Comparison of ENCODE assay signal across 8 cellular contexts in the genomic region with DNA sequence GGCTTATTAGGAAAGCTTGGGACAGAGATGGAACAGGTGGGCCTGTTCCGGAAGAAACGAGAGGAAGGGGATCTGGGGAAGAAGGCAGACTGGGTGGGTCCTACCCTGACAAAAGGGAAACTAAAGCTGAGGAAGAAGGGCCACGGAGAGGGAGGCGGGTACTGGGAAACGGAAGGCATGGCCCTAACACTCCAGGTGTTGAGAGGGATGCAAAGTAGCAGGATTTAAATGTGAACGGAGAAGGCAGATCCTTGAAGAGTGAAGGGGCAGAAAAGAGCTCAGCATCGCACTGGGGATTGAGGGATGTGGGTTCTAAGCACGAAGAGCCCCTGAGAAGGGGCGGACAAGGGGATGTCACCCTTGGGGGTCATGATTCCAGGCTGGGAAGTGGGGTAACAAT. TPM values are rescaled to one million over a fixed set of nuclear protein-coding genes. Genes with fewer than 3 reads are reported as not detected.
DNase-seq lines count a peak whose midpoint lies in the region; ATAC-seq, FAIRE-seq and TF ChIP-seq lines count a peak whose summit lies in the region.

No MANE protein-coding gene starts in this region.

- H2AFZ ChIP-seq in KMS-11 (ENCODE audit: low read depth) = peak overlapping the region; percentile 73

- H3K79me2 ChIP-seq in KMS-11 (ENCODE audit: insufficient read depth, low read depth) = no peaks in the 10 kb centered on the region

- H3K27me3 ChIP-seq in KMS-11 (ENCODE audit: insufficient read depth, low read depth) (no peaks in the 10 kb centered on the region), bronchial epithelial cell (ENCODE audit: control insufficient read depth, insufficient read depth, low read length) (no peaks in the 10 kb centered on the region), muscle layer of colon (ENCODE audit: control insufficient read depth in 1 of 2, insufficient read depth in 2 of 2, low read length in 2 of 2) (no peaks in the 10 kb centered on the region)

- H3K4me1 ChIP-seq in KMS-11 (ENCODE audit: low read depth, poor library complexity, severe bottlenecking) = no peaks in the 10 kb centered on the region
- peaks cover 48% of the 10 kb centered on the region for H3K4me1 ChIP-seq in muscle layer of colon (ENCODE audit: insufficient read depth, low read length)

- H3K36me3 ChIP-seq in KMS-11 (ENCODE audit: insufficient read depth) = no peaks in the 10 kb centered on the region
- H3K36me3 ChIP-seq in bronchial epithelial cell (ENCODE audit: control insufficient read depth, insufficient read depth, low read length) = no peaks in the 10 kb centered on the region
- H3K36me3 ChIP-seq in muscle layer of colon (ENCODE audit: insufficient read depth, low read length) = no peaks in the 10 kb centered on the region

- ATAC-seq in sciatic nerve (no peak), HG03354 (IDR thresholded peaks at IDR 0.05; ENCODE audit: poor library complexity, severe bottlenecking, unreplicated experiment) (no peak), GM19395 (IDR thresholded peaks at IDR 0.05; ENCODE audit: unreplicated experiment) (no peak), HG03097 (IDR thresholded peaks at IDR 0.05; ENCODE audit: low FRiP score, unreplicated experiment) (no peak)

- H3K4me3 ChIP-seq in KMS-11 (IDR thresholded peaks at IDR 0.05; ENCODE audit: insufficient read depth, low read depth, low read length) = peak overlapping the region; percentile 21
- peak overlapping the region; percentile 68 for H3K4me3 ChIP-seq in bronchial epithelial cell (ENCODE audit: low read depth, low read length)
- peak overlapping the region; percentile 61 to 91 for H3K4me3 ChIP-seq in muscle layer of colon (ENCODE audit: low read depth in 1 of 2, low read length in 2 of 2)

- H3K4me2 ChIP-seq in KMS-11 = peak overlapping the region; percentile 63

- no peak for FAIRE-seq in bronchial epithelial cell (lab: Jason Lieb, UNC)

- no peaks in the 10 kb centered on the region for H3K9me3 ChIP-seq in muscle layer of colon (ENCODE audit: low read length)

- no peaks in the 10 kb centered on the region for H4K20me1 ChIP-seq in KMS-11 (ENCODE audit: insufficient read depth)

- DNase-seq in COLO668 (lab: John Stamatoyannopoulos, UW; ENCODE audit: unreplicated experiment) (peak; percentile 4), bronchial epithelial cell (ENCODE audit: low read depth) (no peak), sciatic nerve (ENCODE audit: low spot score) (no peak)

- intact Hi-C loops in sciatic nerve (cut with DNase I) = no loop called here

- H3K27ac ChIP-seq in KMS-11 (no peak overlapping the region), muscle layer of colon (ENCODE audit: low read depth, low read length) (peak overlapping the region; percentile 60)

- H3K9ac ChIP-seq in KMS-11 = peak overlapping the region; percentile 49; the same call in 1 of the 2 replicates
- peak overlapping the region; percentile 58 for H3K9ac ChIP-seq in muscle layer of colon (ENCODE audit: low read length)

- TF ChIP-seq CTCF in KMS-11 (conservative IDR thresholded peaks at IDR 0.05; ENCODE audit: low read depth, low read length) (no peak), bronchial epithelial cell (IDR thresholded peaks at IDR 0.05; ENCODE audit: insufficient read depth, low read length, severe bottlenecking) (no peak)

RNA-seq across cellular contexts. Expression of gene STIMATE, which starts 0.7 kb away (rescaled TPM):
- total RNA-seq in bronchial epithelial cell = 7.9 and 11.0 TPM in 2 replicates
- 22.6 TPM for total RNA-seq in sciatic nerve

Comparison
In these comparisons a context has a peak if more than half of its experiments do, and no peak if none do; other contexts are left out.
1. H3K4me3 ChIP-seq: peak in every context shown above with its lines; median percentile 76 in muscle layer of colon; 68 in bronchial epithelial cell; 21 in KMS-11.